Comparison of ENCODE assay signal across 25 cellular contexts in genomic region chr5:105929865-105930264, GRCh38.
DNase-seq lines count a peak whose midpoint lies in the region; ATAC-seq, FAIRE-seq and TF ChIP-seq lines count a peak whose summit lies in the region.
"Had no signal": no experiment of that assay in that cellular context is flagged by ENCODE, and none has a peak within 500 bp of the region (broad histone marks: within the 10 kb centered on the region; RNA-seq: fewer than 3 reads in every experiment).

No MANE protein-coding gene starts in this region.

- no peaks in the 10 kb centered on the region for H4K20me1 ChIP-seq in K562 (replicated peaks; ENCODE audit: control insufficient read depth, insufficient read depth, low read length)
- H4K20me1 ChIP-seq: BLaER1 had no signal

- H3K9me3 ChIP-seq in A549 (no peaks in the 10 kb centered on the region), K562 (replicated peaks; ENCODE audit: control insufficient read depth, insufficient read depth, low read depth, low read length) (no peaks in the 10 kb centered on the region), small intestine (ENCODE audit: control insufficient read depth, low read depth) (no peaks in the 10 kb centered on the region)
- H3K9me3 ChIP-seq: BE2C, BLaER1 had no signal

- DNase-seq in A549 (ENCODE audit: low read depth in 1 of 2, low spot score in 1 of 2) (no peak), K562 (ENCODE audit: extremely low read depth in 1 of 4, low spot score in 3 of 4) (no peak), H54 (ENCODE audit: insufficient read length, low spot score) (no peak), small intestine (no peak), NCI-H524 (lab: John Stamatoyannopoulos, UW) (no peak)
- DNase-seq: 8988T; ACHN; BE2C; C1 segment of cervical spinal cord; CD4-positive, alpha-beta memory T cell; CD4-positive, CD25-positive, alpha-beta regulatory T cell; CD8-positive, alpha-beta memory T cell; COR-L47; DMS 273 treated with DMSO at 0.1 percent for 48 hours; DMS153; DMS53; DMS79; DND-41; EL; GDM1 had no signal

- CTCF ChIA-PET in A549 (lab: Yijun Ruan, JAX) = no interaction called here
- CTCF ChIA-PET in K562 (lab: Yijun Ruan, JAX; ENCODE audit: low intra/inter-chr PET ratio) = no interaction called here

- no peak for FAIRE-seq in A549 (lab: Jason Lieb, UNC)
- no peak for FAIRE-seq in K562 (lab: Jason Lieb, UNC)
- FAIRE-seq in H54 (lab: Jason Lieb, UNC) = no peak
- no peak for FAIRE-seq in small intestine (lab: Jason Lieb, UNC)
- FAIRE-seq: GM12878, GM12892, GM18507 had no signal

- in situ Hi-C loops in K562 (cut with MboI) = no loop called here

- intact Hi-C loops in K562 (cut with micrococcal nuclease) = no loop called here

- no peak for ATAC-seq in A549
- no peak for ATAC-seq in K562
- ATAC-seq: GM12878 had no signal

- H2AFZ ChIP-seq in ACC112 (ENCODE audit: low read length, unreplicated experiment) = peak overlapping the region; percentile 51
- H2AFZ ChIP-seq in K562 (ENCODE audit: low read depth, low read length) = no peak overlapping the region

- TF ChIP-seq EP300 in A549 (IDR thresholded peaks at IDR 0.05) = no peak
- TF ChIP-seq EP300 in K562 (IDR thresholded peaks at IDR 0.05; ENCODE audit: low read length) = no peak

- POLR2A ChIA-PET in A549 (lab: Yijun Ruan, JAX) = no interaction called here
- POLR2A ChIA-PET in K562 (lab: Yijun Ruan, JAX) = no interaction called here

- H3K4me2 ChIP-seq in A549 = no peak overlapping the region
- no peak overlapping the region for H3K4me2 ChIP-seq in K562 (ENCODE audit: insufficient read depth, low read length)
- H3K4me2 ChIP-seq: BLaER1 had no signal

- no peaks in the 10 kb centered on the region for H3K9me1 ChIP-seq in K562 (ENCODE audit: control insufficient read depth, insufficient read depth, low read length)

- H3K27me3 ChIP-seq in ACC112 (ENCODE audit: insufficient read depth, low read length) (no peaks in the 10 kb centered on the region), K562 (ENCODE audit: control insufficient read depth in 2 of 2, insufficient read depth in 2 of 2, low read length in 2 of 2) (no peaks in the 10 kb centered on the region), small intestine (ENCODE audit: control insufficient read depth in 2 of 2, insufficient read depth in 2 of 2, low read length in 2 of 2) (no peaks in the 10 kb centered on the region)
- H3K27me3 ChIP-seq: BE2C, BLaER1 had no signal

- TF ChIP-seq POLR2A in A549 (IDR thresholded peaks at IDR 0.05; ENCODE audit: low read length) = no peak
- TF ChIP-seq POLR2A in K562 (conservative IDR thresholded peaks at IDR 0.05) = no peak
- TF ChIP-seq POLR2A in H54 (IDR thresholded peaks at IDR 0.05; ENCODE audit: low read depth, low read length) = no peak

- H3K4me3 ChIP-seq in A549 (no peak overlapping the region), ACC112 (ENCODE audit: low read depth, low read length) (no peak overlapping the region), K562 (no peak overlapping the region), small intestine (ENCODE audit: low read depth in 1 of 2, low read length in 2 of 2) (no peak overlapping the region)
- H3K4me3 ChIP-seq: BLaER1, GM12878 had no signal

- H3K27ac ChIP-seq in A549 = no peak overlapping the region
- H3K27ac ChIP-seq in ACC112 (ENCODE audit: low read depth, low read length) = no peak overlapping the region
- H3K27ac ChIP-seq in K562 (ENCODE audit: extremely low read depth, low read depth, low read length) = no peak overlapping the region
- no peak overlapping the region for H3K27ac ChIP-seq in small intestine (ENCODE audit: low read depth in 1 of 2, low read length in 1 of 2)
- H3K27ac ChIP-seq: BLaER1 had no signal

- BruUV-seq in K562 (replicated peaks; lab: Mats Ljungman, UMichigan) = no TSS peak

- no peak for TF ChIP-seq CTCF in A549 (IDR thresholded peaks at IDR 0.05)
- TF ChIP-seq CTCF in K562 (IDR thresholded peaks at IDR 0.05 in 2 of 3, conservative IDR thresholded peaks at IDR 0.05 in 1 of 3; ENCODE audit: insufficient read depth in 2 of 3, low read depth in 1 of 3, low read length in 3 of 3) = no peak

- H3K36me3 ChIP-seq in ACC112 (ENCODE audit: insufficient read depth, low read length) (no peaks in the 10 kb centered on the region), K562 (ENCODE audit: control insufficient read depth, insufficient read depth, low read length) (no peaks in the 10 kb centered on the region), small intestine (ENCODE audit: control insufficient read depth in 2 of 2, insufficient read depth in 2 of 2, low read length in 2 of 2) (no peaks in the 10 kb centered on the region)
- H3K36me3 ChIP-seq: BE2C, BLaER1 had no signal

- H3K4me1 ChIP-seq in A549 (no peaks in the 10 kb centered on the region), ACC112 (ENCODE audit: control insufficient read depth, insufficient read depth, low read length, unreplicated experiment) (peaks cover 29% of the 10 kb centered on the region), K562 (replicated peaks in 1 of 2; ENCODE audit: control insufficient read depth in 2 of 2, insufficient read depth in 2 of 2, low read length in 2 of 2) (no peaks in the 10 kb centered on the region), small intestine (ENCODE audit: control insufficient read depth in 2 of 2, insufficient read depth in 1 of 2, low read depth in 1 of 2, low read length in 1 of 2) (no peaks in the 10 kb centered on the region)
- H3K4me1 ChIP-seq: BE2C, BLaER1 had no signal

- TF ChIP-seq RAD21 in A549 (conservative IDR thresholded peaks at IDR 0.05 in 1 of 2, IDR thresholded peaks at IDR 0.05 in 1 of 2) (no peak), K562 (CRISPR knock-in tag; conservative IDR thresholded peaks at IDR 0.05 in 1 of 2, IDR thresholded peaks at IDR 0.05 in 1 of 2) (no peak)

- 76% methylated on average over 1 of the region's 1 CpG for WGBS in A549 (ENCODE audit: missing lambda C conversion rate)
- 10% methylated on average over 1 of the region's 1 CpG for WGBS in K562 (ENCODE audit: insufficient coverage, low coverage, missing lambda C conversion rate)
- 46 to 78% (median 63%) methylated on average over 1 of the region's 1 CpG for WGBS in small intestine, 3 donors

- H3K79me2 ChIP-seq in ACC112 (ENCODE audit: control insufficient read depth, insufficient read depth, low read length, unreplicated experiment) (no peaks in the 10 kb centered on the region), K562 (ENCODE audit: control insufficient read depth, insufficient read depth, low read length) (no peaks in the 10 kb centered on the region)

- no peak overlapping the region for H3K9ac ChIP-seq in K562 (ENCODE audit: insufficient read depth in 1 of 2, low read depth in 2 of 2, low read length in 2 of 2)
- H3K9ac ChIP-seq: BLaER1 had no signal

TF ChIP-seq in A549, 52 proteins besides CTCF, POLR2A, EP300 and RAD21:
- TF ChIP-seq RFX5 (IDR thresholded peaks at IDR 0.05) (no peak), MAFK (IDR thresholded peaks at IDR 0.05; ENCODE audit: partially characterized antibody) (peak; percentile 39)

TF ChIP-seq in K562, 482 proteins besides CTCF, POLR2A, EP300 and RAD21:
- no peak for TF ChIP-seq MYC (IDR thresholded peaks at IDR 0.05; ENCODE audit: low read depth, low read length)
- TF ChIP-seq MYC (CRISPR knock-in tag; IDR thresholded peaks at IDR 0.05; ENCODE audit: borderline replicate concordance, low read depth) = no peak
- TF ChIP-seq ZNF316 (IDR thresholded peaks at IDR 0.05) = peak; percentile 38; the same call in 1 of the 2 replicates

Comparison
In these comparisons a context has a peak if more than half of its experiments do, and no peak if none do; other contexts are left out.
1. Of the 35 proteins assayed by ChIP-seq in both K562 and A549: peak only in K562: none; only in A549: MAFK; in both: none; in neither: 34.